ENCODE assay signal across 8 cellular contexts in the genomic region with DNA sequence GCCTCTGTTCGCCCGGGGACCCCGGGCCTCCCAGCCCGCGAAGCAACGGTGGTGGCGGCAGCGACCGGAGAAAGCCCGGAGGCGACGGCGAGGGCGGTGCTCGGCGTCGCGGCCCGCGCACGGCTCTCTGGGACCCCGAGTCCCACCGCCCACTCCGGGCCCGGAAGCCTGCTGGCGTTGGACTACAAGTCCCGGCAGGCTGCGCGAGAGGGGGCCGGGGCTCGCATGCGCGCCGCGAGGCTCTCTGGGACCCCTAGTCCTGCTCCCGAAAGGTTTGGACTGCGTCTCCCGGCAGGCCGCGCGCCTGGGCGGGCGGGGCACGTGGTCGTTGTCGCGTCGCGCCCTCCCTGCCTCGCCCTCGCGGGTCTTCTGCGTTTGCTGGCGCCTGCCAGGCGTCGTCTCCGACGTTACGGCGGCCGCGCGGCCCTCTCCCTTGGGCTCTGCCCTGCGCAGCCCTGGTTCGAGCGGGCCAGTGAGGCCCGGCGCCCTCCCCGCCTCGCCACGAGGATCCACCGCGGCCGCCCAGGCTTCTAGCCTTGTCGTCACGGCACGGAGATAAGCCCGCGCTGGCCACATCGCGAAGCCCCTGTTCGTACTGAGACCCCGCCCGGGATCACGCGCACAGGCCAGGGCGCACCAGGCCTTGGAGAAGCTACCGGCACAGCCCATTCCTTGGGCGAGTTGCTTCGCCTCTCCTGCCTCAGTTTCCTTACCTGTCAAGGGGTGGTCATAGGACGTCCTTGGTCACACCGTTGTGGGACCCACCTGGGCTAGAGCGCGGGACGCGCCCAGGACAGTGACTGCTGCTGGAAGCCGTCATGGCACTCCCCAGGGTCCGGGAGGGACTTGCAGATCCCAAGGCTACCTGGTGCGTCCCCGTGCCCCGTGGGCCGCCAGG. TPM values are rescaled to one million over a fixed set of nuclear protein-coding genes. Genes with fewer than 3 reads are reported as not detected.
DNase-seq lines count a peak whose midpoint lies in the region; ATAC-seq and TF ChIP-seq lines count a peak whose summit lies in the region.

Gene STK25, minus strand, starts transcription at position 75 of the 898 bp plus-strand sequence. CDS start 549 bp downstream, outside the sequence.

- H3K27me3 ChIP-seq in testis = no peaks in the 10 kb centered on the region

- H3K4me3 ChIP-seq in GM08714 (ENCODE audit: low read length) (peak within 1 kb of the TSS; percentile 92), testis (peak within 1 kb of the TSS; percentile 83 to 98)

- H3K9me3 ChIP-seq in testis = no peaks in the 10 kb centered on the region

- peak; percentile 92 for DNase-seq in NCI-H1092 (lab: John Stamatoyannopoulos, UW)
- DNase-seq in glomerular endothelial cell (ENCODE audit: extremely low read depth, low read depth, low spot score) = peak; percentile 74
- peak; percentile 72 for DNase-seq in omental fat pad (ENCODE audit: low spot score)
- peak; percentile 97 for DNase-seq in testis

- no peaks in the 10 kb centered on the region for H3K9me3 Mint-ChIP-seq in activated naive CD4-positive, alpha-beta T cell treated with anti-CD3 and anti-CD28 coated beads, Interleukin-2, amount 50 U/mL, for 24 hours

- intact Hi-C loops in testis (cut with DNase I; ENCODE audit: low total_unique reads) = no loop called here

- WGBS in testis, 2 donors = 1% methylated on average over 42 of the region's 102 CpGs; no CpG with 5 or more reads in 1 of the 2 donors

- peaks cover 21% of the 10 kb centered on the region for H3K4me1 ChIP-seq in testis

- H3K27me3 Mint-ChIP-seq in activated naive CD4-positive, alpha-beta T cell treated with anti-CD3 and anti-CD28 coated beads, Interleukin-2, amount 50 U/mL, for 24 hours = no peaks in the 10 kb centered on the region

- no peaks in the 10 kb centered on the region for H3K36me3 ChIP-seq in testis (ENCODE audit: low read depth, missing control alignments)

- TF ChIP-seq CTCF in omental fat pad (IDR thresholded peaks at IDR 0.05) = no peak
- TF ChIP-seq CTCF in testis (IDR thresholded peaks at IDR 0.05) = no peak

- TF ChIP-seq POLR2A in testis (IDR thresholded peaks at IDR 0.05) = no peak

- peak within 1 kb of the TSS; percentile 67 to 84 for H3K27ac ChIP-seq in testis

- no peaks in the 10 kb centered on the region for H3K36me3 Mint-ChIP-seq in activated naive CD4-positive, alpha-beta T cell treated with anti-CD3 and anti-CD28 coated beads, Interleukin-2, amount 50 U/mL, for 24 hours

- peak within 1 kb of the TSS; percentile 88 for H3K4me3 Mint-ChIP-seq in activated naive CD4-positive, alpha-beta T cell treated with anti-CD3 and anti-CD28 coated beads, Interleukin-2, amount 50 U/mL, for 24 hours

- peaks cover 23% of the 10 kb centered on the region for H3K4me1 Mint-ChIP-seq in activated naive CD4-positive, alpha-beta T cell treated with anti-CD3 and anti-CD28 coated beads, Interleukin-2, amount 50 U/mL, for 24 hours

- H3K27ac Mint-ChIP-seq in activated naive CD4-positive, alpha-beta T cell treated with anti-CD3 and anti-CD28 coated beads, Interleukin-2, amount 50 U/mL, for 24 hours = peak within 1 kb of the TSS; percentile 89

- ATAC-seq in HG02588 (IDR thresholded peaks at IDR 0.05; ENCODE audit: unreplicated experiment) (peak; percentile 90), SK-N-SH treated with all-trans-retinoic acid at 6 μM for 48 hours (peak; percentile 94), omental fat pad (ENCODE audit: low FRiP score) (peak; percentile 97)

TF ChIP-seq in SK-N-SH treated with all-trans-retinoic acid at 6 μM for 48 hours, 23 proteins besides CTCF, POLR2A, EP300 and RAD21 (continues in another document):
- TF ChIP-seq ARNTL (CRISPR knock-in tag; IDR thresholded peaks at IDR 0.05; ENCODE audit: borderline replicate concordance, low read depth) (no peak), ZNF8 (CRISPR knock-in tag; IDR thresholded peaks at IDR 0.05) (peak; percentile 24; the same call in 1 of the 2 replicates), PPARA (CRISPR knock-in tag; IDR thresholded peaks at IDR 0.05; ENCODE audit: borderline replicate concordance) (no peak), CSDC2 (CRISPR knock-in tag; IDR thresholded peaks at IDR 0.05) (peak; percentile 86), GLIS3 (CRISPR knock-in tag; IDR thresholded peaks at IDR 0.05) (no peak), BACH2 (CRISPR knock-in tag; IDR thresholded peaks at IDR 0.05; ENCODE audit: borderline replicate concordance) (no peak), TSHZ2 (CRISPR knock-in tag; IDR thresholded peaks at IDR 0.05) (0 out of 2 replicates have a peak, but pooled peaks have one; percentile 59), ESRRG (CRISPR knock-in tag; IDR thresholded peaks at IDR 0.05) (peak; percentile 27; the same call in 1 of the 2 replicates), OSR1 (CRISPR knock-in tag; IDR thresholded peaks at IDR 0.05) (no peak), ZC3H10 (CRISPR knock-in tag; IDR thresholded peaks at IDR 0.05) (no peak), ZFP3 (CRISPR knock-in tag; IDR thresholded peaks at IDR 0.05) (peak; percentile 63; the same call in 1 of the 2 replicates), SNAI2 (CRISPR knock-in tag; IDR thresholded peaks at IDR 0.05) (no peak), TOX (CRISPR knock-in tag; IDR thresholded peaks at IDR 0.05; ENCODE audit: borderline replicate concordance) (no peak), RARB (CRISPR knock-in tag; IDR thresholded peaks at IDR 0.05) (no peak), ZNF70 (CRISPR knock-in tag; IDR thresholded peaks at IDR 0.05) (no peak), ZNF565 (CRISPR knock-in tag; conservative IDR thresholded peaks at IDR 0.05; ENCODE audit: low read depth) (peak; percentile 38; the same call in 1 of the 2 replicates), TCF4 (CRISPR knock-in tag; IDR thresholded peaks at IDR 0.05; ENCODE audit: borderline replicate concordance) (no peak), ZFP30 (CRISPR knock-in tag; IDR thresholded peaks at IDR 0.05) (0 out of 2 replicates have a peak, but pooled peaks have one; percentile 28), POU6F1 (CRISPR knock-in tag; IDR thresholded peaks at IDR 0.05; ENCODE audit: borderline replicate concordance, low read depth) (no peak)
- TF ChIP-seq, protein P1, sequence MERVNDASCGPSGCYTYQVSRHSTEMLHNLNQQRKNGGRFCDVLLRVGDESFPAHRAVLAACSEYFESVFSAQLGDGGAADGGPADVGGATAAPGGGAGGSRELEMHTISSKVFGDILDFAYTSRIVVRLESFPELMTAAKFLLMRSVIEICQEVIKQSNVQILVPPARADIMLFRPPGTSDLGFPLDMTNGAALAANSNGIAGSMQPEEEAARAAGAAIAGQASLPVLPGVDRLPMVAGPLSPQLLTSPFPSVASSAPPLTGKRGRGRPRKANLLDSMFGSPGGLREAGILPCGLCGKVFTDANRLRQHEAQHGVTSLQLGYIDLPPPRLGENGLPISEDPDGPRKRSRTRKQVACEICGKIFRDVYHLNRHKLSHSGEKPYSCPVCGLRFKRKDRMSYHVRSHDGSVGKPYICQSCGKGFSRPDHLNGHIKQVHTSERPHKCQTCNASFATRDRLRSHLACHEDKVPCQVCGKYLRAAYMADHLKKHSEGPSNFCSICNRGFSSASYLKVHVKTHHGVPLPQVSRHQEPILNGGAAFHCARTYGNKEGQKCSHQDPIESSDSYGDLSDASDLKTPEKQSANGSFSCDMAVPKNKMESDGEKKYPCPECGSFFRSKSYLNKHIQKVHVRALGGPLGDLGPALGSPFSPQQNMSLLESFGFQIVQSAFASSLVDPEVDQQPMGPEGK (CRISPR knock-in tag; IDR thresholded peaks at IDR 0.05; ENCODE audit: borderline replicate concordance) = no peak

RNA-seq across cellular contexts. Expression of gene STK25, which starts in this region (rescaled TPM):
- total RNA-seq in glomerular endothelial cell (285 and 334 TPM in 2 replicates), omental fat pad (100 to 1,000 TPM; 103 to 175 (median 126) TPM), testis (100 to 1,000 TPM; 224 to 250 TPM)
- 200 TPM for polyA plus RNA-seq in testis (ENCODE audit: insufficient read depth, low read depth, low replicate concordance)

Comparison
In these comparisons a context has a peak if more than half of its experiments do, and no peak if none do; other contexts are left out.
1. Peak in every context shown above with its lines: DNase-seq, ATAC-seq, H3K4me3 ChIP-seq and H3K27ac ChIP-seq.